In genomic region chr2:42714686-42715085, GRCh38 we compare ENCODE assay signal across 21 cellular contexts. TPM values are rescaled to one million over a fixed set of nuclear protein-coding genes. Genes with fewer than 3 reads are reported as not detected.
"Had no signal": no experiment of that assay in that cellular context is flagged by ENCODE, and none has a peak within 500 bp of the region (broad histone marks: within the 10 kb centered on the region; RNA-seq: fewer than 3 reads in every experiment).

No MANE protein-coding gene starts in this region.

- DNase-seq: KBM-7, NCI-H1092, NCI-H1105 treated with DMSO at 0.1 percent for 48 hours, NCI-H1436, NCI-H187, NCI-H2029, NCI-H2081 treated with DMSO at 0.1 percent for 48 hours, NCI-H2171, NCI-H226, NCI-H446, NCI-H510A, NCI-H524 treated with DMSO at 0.1 percent for 48 hours, NCI-H69, NCI-H774, Right ventricle myocardium superior, RPMI8226, SIG-M5 had no signal

- FAIRE-seq: RCC 7860 had no signal

RNA-seq across cellular contexts. Expression of gene OXER1, which starts 49.2 kb away (rescaled TPM):
- total RNA-seq: HT1080, MCF 10A, SK-MEL-5 had no signal
